In the genomic region with DNA sequence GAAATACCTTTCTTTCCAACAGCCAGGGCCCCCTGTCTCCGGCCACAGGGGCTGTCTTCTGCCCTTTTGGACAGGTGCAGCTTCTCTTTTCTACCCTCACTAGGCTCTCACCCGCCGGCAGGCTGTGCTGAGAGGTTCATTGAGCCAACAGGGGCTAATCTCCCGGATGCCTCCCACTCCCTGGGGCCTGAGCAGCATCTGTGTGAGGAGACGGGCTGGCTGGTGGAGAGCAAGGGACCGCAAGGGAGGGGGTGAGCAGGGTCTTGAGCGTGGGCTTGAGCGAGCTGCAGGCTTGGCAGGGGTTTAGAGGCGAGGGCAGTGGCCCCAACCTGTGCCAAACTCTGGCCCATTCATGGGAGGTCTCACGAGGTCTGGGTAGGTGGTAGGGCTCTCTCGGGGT, we compare ENCODE assay signal across 19 cellular contexts. TPM values are rescaled to one million over a fixed set of nuclear protein-coding genes. Genes with fewer than 3 reads are reported as not detected.
DNase-seq lines count a peak whose midpoint lies in the region; ATAC-seq, FAIRE-seq and TF ChIP-seq lines count a peak whose summit lies in the region.
"Had no signal": no experiment of that assay in that cellular context is flagged by ENCODE, and none has a peak within 500 bp of the region (broad histone marks: within the 10 kb centered on the region; RNA-seq: fewer than 3 reads in every experiment).

No MANE protein-coding gene starts in this region.

- no peak overlapping the region for H2BK15ac ChIP-seq in neuronal stem cell (ENCODE audit: low read length)

- H2AFZ ChIP-seq in astrocyte (ENCODE audit: low read depth, low read length) = no peak overlapping the region
- H2AFZ ChIP-seq in neuronal stem cell (ENCODE audit: low read length) = no peak overlapping the region

- H3K27me3 ChIP-seq in astrocyte (ENCODE audit: insufficient read depth, low read length) = no peaks in the 10 kb centered on the region
- no peaks in the 10 kb centered on the region for H3K27me3 ChIP-seq in neuronal stem cell (ENCODE audit: control insufficient read depth in 3 of 3, insufficient read depth in 3 of 3, low read depth in 1 of 3, low read length in 3 of 3)

- no peaks in the 10 kb centered on the region for H3K9me3 Mint-ChIP-seq in natural killer cell treated with Interleukin-12 subunit alpha and Interleukin-12 subunit beta and Interleukin-15 and Interleukin-18, amount 100 ng/mL, for 72 hours
- H3K9me3 Mint-ChIP-seq in natural killer cell (no peaks in the 10 kb centered on the region), astrocyte (ENCODE audit: unreplicated experiment) (peaks cover 8% of the 10 kb centered on the region)
- no peaks in the 10 kb centered on the region for H3K9me3 Mint-ChIP-seq in activated T-helper 1 cell treated with anti-CD3 and anti-CD28 coated beads, Interleukin-12 subunit alpha, Interleukin-12 subunit beta, Interleukin-2, Interleukin-4 antibody, amounts not matched to agents 30 ng/mL and 10 ng/mL and 1 ng/mL, durations not matched to agents 14 hours and 24 hours and 36 hours

- H3K9me3 ChIP-seq in astrocyte (ENCODE audit: insufficient read depth, low read depth, low read length) = no peaks in the 10 kb centered on the region
- peaks cover 0 to 3% of the 10 kb centered on the region in 2 donors for H3K9me3 ChIP-seq in neuronal stem cell (replicated peaks in 1 of 2; ENCODE audit: control insufficient read depth in 2 of 2, insufficient read depth in 1 of 2, low read depth in 1 of 2, low read length in 2 of 2)
- H3K9me3 ChIP-seq: A549, BE2C had no signal

- no peaks in the 10 kb centered on the region for H3K79me1 ChIP-seq in neuronal stem cell (ENCODE audit: low read depth, low read length)

- ATAC-seq in natural killer cell treated with Interleukin-12 subunit alpha and Interleukin-12 subunit beta and Interleukin-15 and Interleukin-18, amount 100 ng/mL, for 72 hours = no peak
- ATAC-seq in natural killer cell = no peak

- H3K27me3 Mint-ChIP-seq in natural killer cell treated with Interleukin-12 subunit alpha and Interleukin-12 subunit beta and Interleukin-15 and Interleukin-18, amount 100 ng/mL, for 72 hours = peaks cover 4 to 20% of the 10 kb centered on the region in 2 donors
- H3K27me3 Mint-ChIP-seq in natural killer cell (ENCODE audit: low read depth in 2 of 2) (peaks cover 9 to 18% of the 10 kb centered on the region in 2 donors), astrocyte (ENCODE audit: low read depth, unreplicated experiment) (peaks cover 4% of the 10 kb centered on the region)
- H3K27me3 Mint-ChIP-seq in activated T-helper 1 cell treated with anti-CD3 and anti-CD28 coated beads, Interleukin-12 subunit alpha, Interleukin-12 subunit beta, Interleukin-2, Interleukin-4 antibody, amounts not matched to agents 30 ng/mL and 10 ng/mL and 1 ng/mL, durations not matched to agents 14 hours and 24 hours and 36 hours (ENCODE audit: insufficient read depth) = peaks cover 2% of the 10 kb centered on the region

- H3K23ac ChIP-seq in neuronal stem cell (ENCODE audit: low read depth, low read length, poor library complexity) = no peak overlapping the region

- H2BK120ac ChIP-seq in neuronal stem cell (ENCODE audit: low read depth, low read length) = no peak overlapping the region

- no peak overlapping the region for H3K27ac Mint-ChIP-seq in natural killer cell treated with Interleukin-12 subunit alpha and Interleukin-12 subunit beta and Interleukin-15 and Interleukin-18, amount 100 ng/mL, for 72 hours
- H3K27ac Mint-ChIP-seq in natural killer cell (no peak overlapping the region), astrocyte (ENCODE audit: unreplicated experiment) (peak overlapping the region; percentile 38)
- no peak overlapping the region for H3K27ac Mint-ChIP-seq in activated T-helper 1 cell treated with anti-CD3 and anti-CD28 coated beads, Interleukin-12 subunit alpha, Interleukin-12 subunit beta, Interleukin-2, Interleukin-4 antibody, amounts not matched to agents 30 ng/mL and 10 ng/mL and 1 ng/mL, durations not matched to agents 14 hours and 24 hours and 36 hours

- H3K9ac ChIP-seq in astrocyte (ENCODE audit: low read length) (no peak overlapping the region), neuronal stem cell (ENCODE audit: low read depth, low read length, poor library complexity) (no peak overlapping the region)

- peak overlapping the region; percentile 19 for H3K18ac ChIP-seq in neuronal stem cell (ENCODE audit: low read length)

- H3K4me3 ChIP-seq in astrocyte (ENCODE audit: insufficient read depth, low read depth, low read length) (no peak overlapping the region), neuronal stem cell (ENCODE audit: low read length in 2 of 2) (no peak overlapping the region)
- H3K4me3 ChIP-seq: A549 had no signal

- H3K27ac ChIP-seq in astrocyte (ENCODE audit: low read depth, low read length) = no peak overlapping the region
- no peak overlapping the region for H3K27ac ChIP-seq in neuronal stem cell (replicated peaks; ENCODE audit: low read length)
- H3K27ac ChIP-seq: A549 had no signal

- H3K4me1 ChIP-seq in astrocyte (ENCODE audit: insufficient read depth, low read length) (no peaks in the 10 kb centered on the region), neuronal stem cell (ENCODE audit: control insufficient read depth in 2 of 2, insufficient read depth in 1 of 2, low read depth in 1 of 2, low read length in 2 of 2) (no peaks in the 10 kb centered on the region)
- H3K4me1 ChIP-seq: A549, BE2C had no signal

- no peak for TF ChIP-seq CTCF in natural killer cell (IDR thresholded peaks at IDR 0.05)
- TF ChIP-seq CTCF in astrocyte (IDR thresholded peaks at IDR 0.05; ENCODE audit: insufficient read depth, low read depth, low read length) = no peak

- H3K36me3 ChIP-seq in astrocyte (ENCODE audit: insufficient read depth, low read length) = no peaks in the 10 kb centered on the region
- H3K36me3 ChIP-seq in neuronal stem cell (replicated peaks in 1 of 2; ENCODE audit: control insufficient read depth in 2 of 2, insufficient read depth in 2 of 2, low read length in 2 of 2) = no peaks in the 10 kb centered on the region
- H3K36me3 ChIP-seq: BE2C had no signal

- H3K4me2 ChIP-seq in astrocyte (ENCODE audit: low read length) = no peak overlapping the region
- H3K4me2 ChIP-seq in neuronal stem cell (ENCODE audit: insufficient read depth, low read length, poor library complexity, severe bottlenecking) = no peak overlapping the region
- H3K4me2 ChIP-seq: A549 had no signal

- H4K20me1 ChIP-seq in astrocyte (ENCODE audit: insufficient read depth, low read length) = no peaks in the 10 kb centered on the region

- H4K8ac ChIP-seq in neuronal stem cell (ENCODE audit: low read depth, low read length) = no peak overlapping the region

- H3K4me1 Mint-ChIP-seq in natural killer cell treated with Interleukin-12 subunit alpha and Interleukin-12 subunit beta and Interleukin-15 and Interleukin-18, amount 100 ng/mL, for 72 hours (ENCODE audit: low read depth in 2 of 2) = no peaks in the 10 kb centered on the region
- H3K4me1 Mint-ChIP-seq in natural killer cell (no peaks in the 10 kb centered on the region), astrocyte (ENCODE audit: low read depth, unreplicated experiment) (no peaks in the 10 kb centered on the region)
- H3K4me1 Mint-ChIP-seq in activated T-helper 1 cell treated with anti-CD3 and anti-CD28 coated beads, Interleukin-12 subunit alpha, Interleukin-12 subunit beta, Interleukin-2, Interleukin-4 antibody, amounts not matched to agents 30 ng/mL and 10 ng/mL and 1 ng/mL, durations not matched to agents 14 hours and 24 hours and 36 hours (ENCODE audit: low read depth) = no peaks in the 10 kb centered on the region

- no peak overlapping the region for H2BK12ac ChIP-seq in neuronal stem cell (ENCODE audit: low read length)

- H3K79me2 ChIP-seq in astrocyte (ENCODE audit: insufficient read depth, low read length) = no peaks in the 10 kb centered on the region

- intact Hi-C loops in natural killer cell (cut with micrococcal nuclease) = no loop called here
- intact Hi-C loops in activated T-helper 1 cell treated with anti-CD3 and anti-CD28 coated beads, Interleukin-12 subunit alpha, Interleukin-12 subunit beta, Interleukin-2, Interleukin-4 antibody, amounts not matched to agents 30 ng/mL and 10 ng/mL and 1 ng/mL, durations not matched to agents 14 hours and 24 hours and 36 hours (cut with micrococcal nuclease) = no loop called here

- no peak overlapping the region for H3K4me3 Mint-ChIP-seq in natural killer cell treated with Interleukin-12 subunit alpha and Interleukin-12 subunit beta and Interleukin-15 and Interleukin-18, amount 100 ng/mL, for 72 hours
- H3K4me3 Mint-ChIP-seq in natural killer cell (no peak overlapping the region), astrocyte (ENCODE audit: unreplicated experiment) (no peak overlapping the region)
- H3K4me3 Mint-ChIP-seq in activated T-helper 1 cell treated with anti-CD3 and anti-CD28 coated beads, Interleukin-12 subunit alpha, Interleukin-12 subunit beta, Interleukin-2, Interleukin-4 antibody, amounts not matched to agents 30 ng/mL and 10 ng/mL and 1 ng/mL, durations not matched to agents 14 hours and 24 hours and 36 hours = no peak overlapping the region

- FAIRE-seq in astrocyte (lab: Jason Lieb, UNC) = no peak
- FAIRE-seq: A549, GM12892, GM18507 had no signal

- H3K36me3 Mint-ChIP-seq in natural killer cell treated with Interleukin-12 subunit alpha and Interleukin-12 subunit beta and Interleukin-15 and Interleukin-18, amount 100 ng/mL, for 72 hours = no peaks in the 10 kb centered on the region
- H3K36me3 Mint-ChIP-seq in natural killer cell = no peaks in the 10 kb centered on the region
- H3K36me3 Mint-ChIP-seq in astrocyte (ENCODE audit: low read depth, unreplicated experiment) = no peaks in the 10 kb centered on the region
- H3K36me3 Mint-ChIP-seq in activated T-helper 1 cell treated with anti-CD3 and anti-CD28 coated beads, Interleukin-12 subunit alpha, Interleukin-12 subunit beta, Interleukin-2, Interleukin-4 antibody, amounts not matched to agents 30 ng/mL and 10 ng/mL and 1 ng/mL, durations not matched to agents 14 hours and 24 hours and 36 hours (ENCODE audit: low read depth) = no peaks in the 10 kb centered on the region

- H4K91ac ChIP-seq in neuronal stem cell (ENCODE audit: low read depth, low read length, poor library complexity) = no peak overlapping the region

- no peak overlapping the region for H3K4ac ChIP-seq in neuronal stem cell (ENCODE audit: low read length)

- peak; percentile 18 for DNase-seq in natural killer cell treated with Interleukin-12 subunit alpha and Interleukin-12 subunit beta and Interleukin-15 and Interleukin-18, amount 100 ng/mL, for 72 hours (ENCODE audit: low spot score)
- DNase-seq in natural killer cell = no peak
- DNase-seq in astrocyte (ENCODE audit: low read depth) = no peak
- DNase-seq in neuronal stem cell (ENCODE audit: low spot score) = no peak
- no peak for DNase-seq in activated T-helper 1 cell treated with anti-CD3 and anti-CD28 coated beads, Interleukin-12 subunit alpha, Interleukin-12 subunit beta, Interleukin-2, Interleukin-4 antibody, amounts not matched to agents 30 ng/mL and 10 ng/mL and 1 ng/mL, durations not matched to agents 14 hours and 24 hours and 36 hours (ENCODE audit: low spot score)
- no peak for DNase-seq in SKM-1 (lab: John Stamatoyannopoulos, UW; ENCODE audit: unreplicated experiment)
- DNase-seq in iPS-NIHi11 (ENCODE audit: low spot score) = no peak
- DNase-seq: BE2C, DMS79, Karpas-422, MV-4-11, NCI-H1105 treated with DMSO at 0.1 percent for 48 hours, NCI-H2029 treated with DMSO at 0.1 percent for 48 hours, NCI-H226, NCI-H510A treated with DMSO at 0.1 percent for 48 hours, Right ventricle myocardium superior had no signal

- no CpG with 5 or more reads among the region's 11 CpGs for WGBS in neuronal stem cell (ENCODE audit: extremely low coverage in 2 of 2, insufficient read length in 2 of 2, insufficient replicate concordance in 1 of 2), 2 donors

- no peak overlapping the region for H3K14ac ChIP-seq in neuronal stem cell (ENCODE audit: low read length)

- no peak overlapping the region for H2BK5ac ChIP-seq in neuronal stem cell (ENCODE audit: low read length)

- H2AK5ac ChIP-seq in neuronal stem cell (ENCODE audit: low read depth, low read length) = no peak overlapping the region

RNA-seq across cellular contexts. Expression of a gene that starts 56.5 kb away (rescaled TPM):
- 100 to 1,000 TPM in 1 of 2 donors, 10 to 100 TPM in 1; 77.8 to 129 TPM for total RNA-seq in natural killer cell treated with Interleukin-12 subunit alpha and Interleukin-12 subunit beta and Interleukin-15 and Interleukin-18, amount 100 ng/mL, for 72 hours
- total RNA-seq in natural killer cell (100 to 1,000 TPM; 590 to 700 (median 619) TPM), astrocyte (0.25 TPM in 1 of 2 replicates, not detected in the other)
- polyA plus RNA-seq in neuronal stem cell (2013, experiment 1 of 2) = not detected
- polyA plus RNA-seq in neuronal stem cell (2013, experiment 2 of 2) = not detected
- total RNA-seq in activated T-helper 1 cell treated with anti-CD3 and anti-CD28 coated beads, Interleukin-12 subunit alpha, Interleukin-12 subunit beta, Interleukin-2, Interleukin-4 antibody, amounts not matched to agents 30 ng/mL and 10 ng/mL and 1 ng/mL, durations not matched to agents 14 hours and 24 hours and 36 hours = 127 and 133 TPM in 2 replicates
- polyA plus RNA-seq: A549 had no signal

Comparison
In these comparisons a context has a peak if more than half of its experiments do, and no peak if none do; other contexts are left out.
1. RNA of a gene that starts 56.5 kb away (total RNA-seq): 590 to 700 TPM in natural killer cell, 127 to 133 TPM in activated T-helper 1 cell treated with anti-CD3 and anti-CD28 coated beads, Interleukin-12 subunit alpha, Interleukin-12 subunit beta, Interleukin-2, Interleukin-4 antibody, amounts not matched to agents 30 ng/mL and 10 ng/mL and 1 ng/mL, durations not matched to agents 14 hours and 24 hours and 36 hours and 77.8 to 129 TPM in natural killer cell treated with Interleukin-12 subunit alpha and Interleukin-12 subunit beta and Interleukin-15 and Interleukin-18, amount 100 ng/mL, for 72 hours; 0.25 TPM in astrocyte; every median in the first group is over 10 times any median in the second.